28 cellular contexts compared by ENCODE assay signal in genomic region chr12:54948171-54948570, GRCh38. TPM values are rescaled to one million over a fixed set of nuclear protein-coding genes. Genes with fewer than 3 reads are reported as not detected.
DNase-seq lines count a peak whose midpoint lies in the region; ATAC-seq and TF ChIP-seq lines count a peak whose summit lies in the region.
"Had no signal": no experiment of that assay in that cellular context is flagged by ENCODE, and none has a peak within 500 bp of the region (broad histone marks: within the 10 kb centered on the region; RNA-seq: fewer than 3 reads in every experiment).

No MANE protein-coding gene starts in this region.

- no peaks in the 10 kb centered on the region for H3K27me3 Mint-ChIP-seq in activated T-cell treated with anti-CD3 and anti-CD28 coated beads, Interleukin-2, amount 50 U/mL, for 24 hours
- no peaks in the 10 kb centered on the region for H3K27me3 Mint-ChIP-seq in activated T-cell treated with anti-CD3 and anti-CD28 coated beads, Interleukin-2, amount 50 U/mL, for 72 hours (ENCODE audit: low read depth)
- no peaks in the 10 kb centered on the region for H3K27me3 Mint-ChIP-seq in activated naive CD8-positive, alpha-beta T cell treated with anti-CD3 and anti-CD28 coated beads, Interleukin-2, amount 10 ng/mL, durations not matched to agents 7 days and 5 days
- H3K27me3 Mint-ChIP-seq: B cell had no signal

- TF ChIP-seq CTCF in parathyroid adenoma (IDR thresholded peaks at IDR 0.05) (no peak), gastrocnemius medialis (IDR thresholded peaks at IDR 0.05 in 4 of 5, conservative IDR thresholded peaks at IDR 0.05 in 1 of 5) (no peak), mucosa of descending colon (IDR thresholded peaks at IDR 0.05) (no peak)

- no peak overlapping the region for H2AFZ ChIP-seq in parathyroid adenoma

- H3K4me3 ChIP-seq in parathyroid adenoma (ENCODE audit: low read depth, low read length): no peak overlapping the region
- H3K4me3 ChIP-seq in gastrocnemius medialis: no peak overlapping the region
- no peak overlapping the region for H3K4me3 ChIP-seq in mucosa of descending colon
- H3K4me3 ChIP-seq: colonic mucosa, stomach, tibial artery had no signal

- H3K27ac ChIP-seq in parathyroid adenoma: peak overlapping the region; percentile 14
- peak overlapping the region in 2 of 4 donors; percentile 39 to 61 for H3K27ac ChIP-seq in gastrocnemius medialis
- H3K27ac ChIP-seq: colonic mucosa, stomach, tibial artery had no signal

- H3K4me3 Mint-ChIP-seq in activated T-cell treated with anti-CD3 and anti-CD28 coated beads, Interleukin-2, amount 50 U/mL, for 24 hours: no peak overlapping the region
- no peak overlapping the region for H3K4me3 Mint-ChIP-seq in activated T-cell treated with anti-CD3 and anti-CD28 coated beads, Interleukin-2, amount 50 U/mL, for 72 hours
- no peak overlapping the region for H3K4me3 Mint-ChIP-seq in activated naive CD8-positive, alpha-beta T cell treated with anti-CD3 and anti-CD28 coated beads, Interleukin-2, amount 10 ng/mL, durations not matched to agents 7 days and 5 days
- H3K4me3 Mint-ChIP-seq: B cell had no signal

- no peak overlapping the region for H3K4me2 ChIP-seq in parathyroid adenoma (ENCODE audit: low read length)

- no peaks in the 10 kb centered on the region for H3K4me1 ChIP-seq in parathyroid adenoma
- no peaks in the 10 kb centered on the region for H3K4me1 ChIP-seq in gastrocnemius medialis
- no peaks in the 10 kb centered on the region for H3K4me1 ChIP-seq in mucosa of descending colon (ENCODE audit: low read depth)
- H3K4me1 ChIP-seq: colonic mucosa, stomach, tibial artery had no signal

- in situ Hi-C loops in gastrocnemius medialis (cut with MboI; ENCODE audit: low sequenced_read_pairs in 4 of 4): loop anchor here in 1 of 4 donors (25.0 kb wide), 1 partner anchor 211 kb away; no protein-coding TSS in a partner anchor

- intact Hi-C loops in gastrocnemius medialis (cut with DNase I; ENCODE audit: low total_unique reads) (no loop called here), mucosa of descending colon (cut with DNase I, micrococcal nuclease) (no loop called here)

- H3K79me2 ChIP-seq in parathyroid adenoma: no peaks in the 10 kb centered on the region

- H3K4me1 Mint-ChIP-seq in activated T-cell treated with anti-CD3 and anti-CD28 coated beads, Interleukin-2, amount 50 U/mL, for 24 hours (ENCODE audit: low read depth): peaks cover 48% of the 10 kb centered on the region
- peaks cover 26% of the 10 kb centered on the region for H3K4me1 Mint-ChIP-seq in activated T-cell treated with anti-CD3 and anti-CD28 coated beads, Interleukin-2, amount 50 U/mL, for 72 hours (ENCODE audit: low read depth)
- H3K4me1 Mint-ChIP-seq in activated naive CD8-positive, alpha-beta T cell treated with anti-CD3 and anti-CD28 coated beads, Interleukin-2, amount 10 ng/mL, durations not matched to agents 7 days and 5 days: peaks cover 25% of the 10 kb centered on the region
- H3K4me1 Mint-ChIP-seq: B cell had no signal

- no peak for ATAC-seq in activated T-cell treated with anti-CD3 and anti-CD28 coated beads, Interleukin-2, amount 50 U/mL, for 72 hours (replicated peaks in 1 of 2)
- ATAC-seq in activated naive CD8-positive, alpha-beta T cell treated with anti-CD3 and anti-CD28 coated beads, Interleukin-2, amount 10 ng/mL, durations not matched to agents 7 days and 5 days (ENCODE audit: low read depth): no peak
- no peak for ATAC-seq in gastrocnemius medialis
- ATAC-seq in mucosa of descending colon: no peak
- ATAC-seq: HCT116 had no signal

- TF ChIP-seq POLR2A in gastrocnemius medialis (IDR thresholded peaks at IDR 0.05): no peak

- no peaks in the 10 kb centered on the region for H3K27me3 ChIP-seq in parathyroid adenoma (ENCODE audit: control insufficient read depth, insufficient read depth, low read length)
- H3K27me3 ChIP-seq in gastrocnemius medialis: no peaks in the 10 kb centered on the region
- H3K27me3 ChIP-seq: colonic mucosa, stomach, tibial artery had no signal

- no peak overlapping the region for H3K9ac ChIP-seq in parathyroid adenoma

- H3K9me3 Mint-ChIP-seq in activated T-cell treated with anti-CD3 and anti-CD28 coated beads, Interleukin-2, amount 50 U/mL, for 24 hours: peaks cover 6% of the 10 kb centered on the region
- peaks cover 11 to 13% of the 10 kb centered on the region in 2 donors for H3K9me3 Mint-ChIP-seq in activated T-cell treated with anti-CD3 and anti-CD28 coated beads, Interleukin-2, amount 50 U/mL, for 72 hours
- peaks cover 10% of the 10 kb centered on the region for H3K9me3 Mint-ChIP-seq in activated naive CD8-positive, alpha-beta T cell treated with anti-CD3 and anti-CD28 coated beads, Interleukin-2, amount 10 ng/mL, durations not matched to agents 7 days and 5 days

- POLR2A ChIA-PET in activated naive CD8-positive, alpha-beta T cell treated with anti-CD3 and anti-CD28 coated beads, Interleukin-2, amount 10 ng/mL, durations not matched to agents 7 days and 5 days (lab: Charles Lee): no interaction called here

- H3K9me3 ChIP-seq in parathyroid adenoma (ENCODE audit: control insufficient read depth, low read length) (no peaks in the 10 kb centered on the region), gastrocnemius medialis (no peaks in the 10 kb centered on the region), mucosa of descending colon (no peaks in the 10 kb centered on the region)
- H3K9me3 ChIP-seq: colonic mucosa, stomach, tibial artery had no signal

- H3K36me3 Mint-ChIP-seq in activated T-cell treated with anti-CD3 and anti-CD28 coated beads, Interleukin-2, amount 50 U/mL, for 24 hours (ENCODE audit: low read depth): peaks cover 65% of the 10 kb centered on the region
- H3K36me3 Mint-ChIP-seq in activated T-cell treated with anti-CD3 and anti-CD28 coated beads, Interleukin-2, amount 50 U/mL, for 72 hours (ENCODE audit: insufficient read depth in 2 of 2): peaks cover 16 to 44% of the 10 kb centered on the region in 2 donors
- H3K36me3 Mint-ChIP-seq in activated naive CD8-positive, alpha-beta T cell treated with anti-CD3 and anti-CD28 coated beads, Interleukin-2, amount 10 ng/mL, durations not matched to agents 7 days and 5 days: peaks cover 47% of the 10 kb centered on the region

- DNase-seq in activated T-cell treated with anti-CD3 and anti-CD28 coated beads, Interleukin-2, amount 50 U/mL, for 24 hours: no peak
- DNase-seq in activated T-cell treated with anti-CD3 and anti-CD28 coated beads, Interleukin-2, amount 50 U/mL, for 72 hours: no peak
- peak; percentile 13 for DNase-seq in ELF-1 (ENCODE audit: low read depth, low spot score)
- no peak for DNase-seq in activated naive CD8-positive, alpha-beta T cell treated with anti-CD3 and anti-CD28 coated beads, Interleukin-2, amount 10 ng/mL, durations not matched to agents 7 days and 5 days
- DNase-seq in gastrocnemius medialis: no peak
- no peak for DNase-seq in HuH-7 (ENCODE audit: low spot score)
- DNase-seq in mucosa of descending colon: no peak
- DNase-seq: activated CD4-positive, alpha-beta T cell treated with anti-CD3 and anti-CD28 coated beads, Interleukin-2, amount 50 U/mL, for 4 hours; activated gamma-delta T cell treated with Interleukin-2 at 50 U/mL for 16 hours; activated T-cell treated with anti-CD3 and anti-CD28 coated beads for 4 hours; anterior cingulate cortex; colonic mucosa; COR-L47; effector CD8-positive, alpha-beta T cell; mammary epithelial cell; NCI-H1092 treated with DMSO at 0.1 percent for 48 hours; NCI-H187; NCI-H2171 treated with DMSO at 0.1 percent for 48 hours; NCI-H524 treated with DMSO at 0.1 percent for 48 hours; SHP77; stomach; T-helper 9 cell; tibial artery had no signal

- no peaks in the 10 kb centered on the region for H3K36me3 ChIP-seq in parathyroid adenoma (ENCODE audit: control insufficient read depth, insufficient read depth, low read length)
- no peaks in the 10 kb centered on the region for H3K36me3 ChIP-seq in gastrocnemius medialis
- no peaks in the 10 kb centered on the region for H3K36me3 ChIP-seq in mucosa of descending colon (ENCODE audit: low read depth)
- H3K36me3 ChIP-seq: colonic mucosa, stomach, tibial artery had no signal

- H3K27ac Mint-ChIP-seq in activated T-cell treated with anti-CD3 and anti-CD28 coated beads, Interleukin-2, amount 50 U/mL, for 24 hours: peak overlapping the region; percentile 82
- H3K27ac Mint-ChIP-seq in activated T-cell treated with anti-CD3 and anti-CD28 coated beads, Interleukin-2, amount 50 U/mL, for 72 hours: no peak overlapping the region
- H3K27ac Mint-ChIP-seq in activated naive CD8-positive, alpha-beta T cell treated with anti-CD3 and anti-CD28 coated beads, Interleukin-2, amount 10 ng/mL, durations not matched to agents 7 days and 5 days: peak overlapping the region; percentile 11
- H3K27ac Mint-ChIP-seq: B cell had no signal

RNA-seq across cellular contexts. Expression of gene TESPA1, which starts 36.4 kb away (rescaled TPM):
- total RNA-seq in activated T-cell treated with anti-CD3 and anti-CD28 coated beads, Interleukin-2, amount 50 U/mL, for 72 hours: 10 to 100 TPM; 86.5 to 95.5 TPM
- total RNA-seq in activated naive CD8-positive, alpha-beta T cell treated with anti-CD3 and anti-CD28 coated beads, Interleukin-2, amount 10 ng/mL, durations not matched to agents 7 days and 5 days: 100 to 1,000 TPM; 105 to 112 TPM
- 1 to 10 TPM in 1 of 4 donors, under 1 TPM in 1, not detected in 2; 0.94 to 1.1 TPM for total RNA-seq in gastrocnemius medialis
- 1 to 10 TPM in 2 of 3 donors, under 1 TPM in 1; 0.75 to 2.7 (median 1.7) TPM for total RNA-seq in mucosa of descending colon
- total RNA-seq: A673, fibroblast of villous mesenchyme, mammary epithelial cell had no signal

Comparison
In these comparisons a context has a peak if more than half of its experiments do, and no peak if none do; other contexts are left out.
1. RNA of gene TESPA1, which starts 36.4 kb away (total RNA-seq): 105 to 112 TPM in activated naive CD8-positive, alpha-beta T cell treated with anti-CD3 and anti-CD28 coated beads, Interleukin-2, amount 10 ng/mL, durations not matched to agents 7 days and 5 days and 86.5 to 95.5 TPM in activated T-cell treated with anti-CD3 and anti-CD28 coated beads, Interleukin-2, amount 50 U/mL, for 72 hours; 0.75 to 2.7 TPM in mucosa of descending colon and 0.94 to 1.1 TPM in gastrocnemius medialis; every median in the first group is over 10 times any median in the second.